In genomic region chr17:50918071-50918932, GRCh38 we compare ENCODE assay signal across 10 cellular contexts. TPM values are rescaled to one million over a fixed set of nuclear protein-coding genes. Genes with fewer than 3 reads are reported as not detected.
DNase-seq lines count a peak whose midpoint lies in the region; ATAC-seq and TF ChIP-seq lines count a peak whose summit lies in the region.
"Had no signal": no experiment of that assay in that cellular context is flagged by ENCODE, and none has a peak within 500 bp of the region (broad histone marks: within the 10 kb centered on the region; RNA-seq: fewer than 3 reads in every experiment).

No MANE protein-coding gene starts in this region.

- H3K9me3 ChIP-seq in mammary epithelial cell (replicated peaks; ENCODE audit: insufficient read depth, low read length) = no peaks in the 10 kb centered on the region
- H3K9me3 ChIP-seq in transverse colon = no peaks in the 10 kb centered on the region

- H3K4me1 ChIP-seq in mammary epithelial cell (ENCODE audit: insufficient read depth, low read length) (peaks cover 50% of the 10 kb centered on the region), transverse colon (peaks cover 24 to 88% (median 70%) of the 10 kb centered on the region in 4 donors)

- TF ChIP-seq EP300 in transverse colon (IDR thresholded peaks at IDR 0.05; ENCODE audit: low read depth) = no peak

- BruUV-seq in mammary epithelial cell (replicated peaks; lab: Mats Ljungman, UMichigan) = no TSS peak

- H3K36me3 Mint-ChIP-seq in activated naive CD4-positive, alpha-beta T cell treated with anti-CD3 and anti-CD28 coated beads, Interleukin-2, amount 50 U/mL, for 72 hours = no peaks in the 10 kb centered on the region

- in situ Hi-C loops in mammary epithelial cell (cut with MboI; ENCODE audit: low sequenced_read_pairs in 2 of 2) (no loop called here), transverse colon (cut with MboI; ENCODE audit: low pct_ligation_motif_present in 1 of 4, low pct_unique_long_range_greater_than_20kb in 1 of 4, low sequenced_read_pairs in 3 of 4) (no loop called here)

- peak overlapping the region; percentile 22 for H2AFZ ChIP-seq in mammary epithelial cell (ENCODE audit: low read depth, low read length)

- 55% methylated on average over 13 of the region's 21 CpGs for WGBS in mammary epithelial cell (ENCODE audit: low coverage, missing lambda C conversion rate)
- 82% methylated on average over 16 of the region's 21 CpGs; no CpG with 5 or more reads in 1 of the 2 donors for WGBS in transverse colon (ENCODE audit: low coverage in 1 of 2), 2 donors

- H3K27ac Mint-ChIP-seq in activated naive CD4-positive, alpha-beta T cell treated with anti-CD3 and anti-CD28 coated beads, Interleukin-2, amount 50 U/mL, for 72 hours = peak overlapping the region; percentile 50 to 96

- H3K9ac ChIP-seq in mammary epithelial cell (ENCODE audit: insufficient read depth, low read length) = no peak overlapping the region

- H3K79me2 ChIP-seq in mammary epithelial cell (ENCODE audit: insufficient read depth, low read length) = no peaks in the 10 kb centered on the region

- H3K27me3 ChIP-seq in mammary epithelial cell (ENCODE audit: insufficient read depth, low read length) (no peaks in the 10 kb centered on the region), transverse colon (no peaks in the 10 kb centered on the region)

- CTCF ChIA-PET in mammary epithelial cell (lab: Charles Lee; ENCODE audit: low non-redundant PET) = no interaction called here

- dilution Hi-C loops in mammary epithelial cell (cut with HindIII; ENCODE audit: low sequenced_read_pairs) = no loop called here

- H3K4me2 ChIP-seq in mammary epithelial cell (ENCODE audit: insufficient read depth, low read depth, low read length) = no peak overlapping the region

- H3K36me3 ChIP-seq in mammary epithelial cell (ENCODE audit: insufficient read depth, low read length) (no peaks in the 10 kb centered on the region), transverse colon (no peaks in the 10 kb centered on the region)

- TF ChIP-seq CTCF in mammary epithelial cell (conservative IDR thresholded peaks at IDR 0.05 in 1 of 2, IDR thresholded peaks at IDR 0.05 in 1 of 2; ENCODE audit: extremely low read depth in 1 of 2, insufficient read depth in 1 of 2, low read depth in 1 of 2, low read length in 2 of 2) = no peak
- TF ChIP-seq CTCF in transverse colon (IDR thresholded peaks at IDR 0.05) = no peak

- ATAC-seq in activated naive CD4-positive, alpha-beta T cell treated with anti-CD3 and anti-CD28 coated beads, Interleukin-2, amount 50 U/mL, for 72 hours = no peak
- ATAC-seq in HG03045 (IDR thresholded peaks at IDR 0.05; ENCODE audit: unreplicated experiment) = no peak
- ATAC-seq in GM21619 (IDR thresholded peaks at IDR 0.05; ENCODE audit: unreplicated experiment) = no peak

- TF ChIP-seq POLR2A in transverse colon (IDR thresholded peaks at IDR 0.05) = no peak

- peaks cover 0 to 5% of the 10 kb centered on the region in 2 donors for H3K9me3 Mint-ChIP-seq in activated naive CD4-positive, alpha-beta T cell treated with anti-CD3 and anti-CD28 coated beads, Interleukin-2, amount 50 U/mL, for 72 hours

- H3K27ac ChIP-seq in mammary epithelial cell (ENCODE audit: insufficient read depth, low read depth, low read length) (no peak overlapping the region), transverse colon (peak overlapping the region; percentile 81 to 93 (median 91))

- H3K4me3 ChIP-seq in mammary epithelial cell (replicated peaks in 1 of 3; ENCODE audit: insufficient read depth in 1 of 3, low read depth in 2 of 3, low read length in 3 of 3) (no peak overlapping the region), transverse colon (no peak overlapping the region)
- H3K4me3 ChIP-seq: GM23248 had no signal

- no peak for DNase-seq in activated naive CD4-positive, alpha-beta T cell treated with anti-CD3 and anti-CD28 coated beads, Interleukin-2, amount 50 U/mL, for 72 hours (ENCODE audit: low spot score in 2 of 2)
- DNase-seq in activated naive CD4-positive, alpha-beta T cell (lab: John Stamatoyannopoulos, UW) = no peak
- DNase-seq in mammary epithelial cell (no peak), midbrain (lab: John Stamatoyannopoulos, UW) (peak; percentile 46), transverse colon (no peak), NCI-H510A (lab: John Stamatoyannopoulos, UW) (no peak)
- DNase-seq: NCI-H510A treated with DMSO at 0.1 percent for 48 hours had no signal

- no peaks in the 10 kb centered on the region for H4K20me1 ChIP-seq in mammary epithelial cell (ENCODE audit: insufficient read depth, low read length)

- intact Hi-C loops in mammary epithelial cell (cut with micrococcal nuclease) = loop anchor here (2.0 kb wide), 1 partner anchor 14 kb away; no protein-coding TSS in a partner anchor
- intact Hi-C loops in transverse colon (cut with DNase I; ENCODE audit: low total_unique reads) = no loop called here

RNA-seq across cellular contexts. Expression of gene TOB1, which starts 52.1 kb away (rescaled TPM):
- 10 to 100 TPM; 25.7 to 85.5 TPM for total RNA-seq in activated naive CD4-positive, alpha-beta T cell treated with anti-CD3 and anti-CD28 coated beads, Interleukin-2, amount 50 U/mL, for 72 hours
- total RNA-seq in mammary epithelial cell (100 to 1,000 TPM in 1 of 2 donors, 10 to 100 TPM in 1; 51.2 to 149 TPM), transverse colon (10 to 100 TPM; 69.1 to 88.3 (median 75.5) TPM)
- 89.6 TPM for polyA plus RNA-seq in mammary epithelial cell
- 94.4 TPM for polyA minus RNA-seq in mammary epithelial cell
